14 cellular contexts compared by ENCODE assay signal in genomic region chr2:108909917-108910515, GRCh38.
DNase-seq lines count a peak whose midpoint lies in the region; ATAC-seq and TF ChIP-seq lines count a peak whose summit lies in the region.
"Had no signal": no experiment of that assay in that cellular context is flagged by ENCODE, and none has a peak within 500 bp of the region (broad histone marks: within the 10 kb centered on the region; RNA-seq: fewer than 3 reads in every experiment).

No MANE protein-coding gene starts in this region.

- H3K27ac Mint-ChIP-seq in activated T-helper 2 cell treated with anti-CD3 and anti-CD28 coated beads, Interferon-gamma antibody, Interleukin-2, Interleukin-4, amounts not matched to agents 10 μg/mL and 5 μg/mL and 100 μg/mL, durations not matched to agents 14 hours and 24 hours and 36 hours, result no peak overlapping the region
- peak overlapping the region; percentile 66 for H3K27ac Mint-ChIP-seq in nephron progenitor cell
- H3K27ac Mint-ChIP-seq: CD8-positive, alpha-beta T cell had no signal

- no TSS peak for BruUV-seq in OCI-LY7 (replicated peaks; lab: Mats Ljungman, UMichigan)

- peak; percentile 34 for DNase-seq in right atrium auricular region (ENCODE audit: low spot score)
- DNase-seq in heart left ventricle, result no peak
- DNase-seq in activated T-helper 2 cell treated with anti-CD3 and anti-CD28 coated beads, Interferon-gamma antibody, Interleukin-2, Interleukin-4, amounts not matched to agents 10 μg/mL and 5 μg/mL and 100 μg/mL, durations not matched to agents 14 hours and 24 hours and 36 hours (ENCODE audit: low spot score), result peak; percentile 5
- no peak for DNase-seq in nephron progenitor cell
- DNase-seq in OCI-LY7 (ENCODE audit: low spot score), result no peak
- DNase-seq in KBM-7, result no peak
- no peak for DNase-seq in GM10248 (ENCODE audit: extremely low spot score)
- DNase-seq: EL, Kasumi-1, NCI-H1417 treated with DMSO at 0.1 percent for 48 hours, NCI-H2029 treated with DMSO at 0.1 percent for 48 hours, NCI-H524, RPMI8226 had no signal

- no peak overlapping the region for H3K4me2 ChIP-seq in OCI-LY7 (ENCODE audit: low read length)

- no peaks in the 10 kb centered on the region for H3K36me3 Mint-ChIP-seq in activated T-helper 2 cell treated with anti-CD3 and anti-CD28 coated beads, Interferon-gamma antibody, Interleukin-2, Interleukin-4, amounts not matched to agents 10 μg/mL and 5 μg/mL and 100 μg/mL, durations not matched to agents 14 hours and 24 hours and 36 hours (ENCODE audit: low read depth)
- H3K36me3 Mint-ChIP-seq in nephron progenitor cell (ENCODE audit: low read depth), result peaks cover 21% of the 10 kb centered on the region

- TF ChIP-seq CTCF in right atrium auricular region (IDR thresholded peaks at IDR 0.05) (no peak), heart left ventricle (IDR thresholded peaks at IDR 0.05) (no peak), nephron progenitor cell (IDR thresholded peaks at IDR 0.05) (no peak), OCI-LY7 (conservative IDR thresholded peaks at IDR 0.05; ENCODE audit: low read length) (no peak), GM10248 (IDR thresholded peaks at IDR 0.05; ENCODE audit: control extremely low read depth, extremely low read depth, low read depth, missing control alignments) (no peak)

- H3K79me2 ChIP-seq in OCI-LY7 (ENCODE audit: insufficient read depth, low read depth, low read length), result no peaks in the 10 kb centered on the region

- ATAC-seq in heart left ventricle, result no peak
- ATAC-seq: CD8-positive, alpha-beta T cell had no signal

- H3K27me3 ChIP-seq in right atrium auricular region, result no peaks in the 10 kb centered on the region
- H3K27me3 ChIP-seq in heart left ventricle, result no peaks in the 10 kb centered on the region

- in situ Hi-C loops in KBM-7 (cut with MboI; ENCODE audit: low pct_unique_long_range_greater_than_20kb, low sequenced_read_pairs), result no loop called here

- CTCF ChIA-PET in OCI-LY7 (lab: Charles Lee; ENCODE audit: unreplicated experiment), result no interaction called here
- CTCF ChIA-PET in GM10248 (lab: Yijun Ruan, JAX), result no interaction called here

- H3K4me3 Mint-ChIP-seq in activated T-helper 2 cell treated with anti-CD3 and anti-CD28 coated beads, Interferon-gamma antibody, Interleukin-2, Interleukin-4, amounts not matched to agents 10 μg/mL and 5 μg/mL and 100 μg/mL, durations not matched to agents 14 hours and 24 hours and 36 hours (ENCODE audit: low read depth), result no peak overlapping the region
- H3K4me3 Mint-ChIP-seq in nephron progenitor cell, result no peak overlapping the region
- H3K4me3 Mint-ChIP-seq: CD8-positive, alpha-beta T cell had no signal

- WGBS in heart left ventricle, 4 donors, result 75 to 81% (median 78%) methylated on average over 8 to 13 of the region's 13 CpGs

- TF ChIP-seq POLR2A in heart left ventricle (IDR thresholded peaks at IDR 0.05), result no peak

- no peaks in the 10 kb centered on the region for H4K20me1 ChIP-seq in OCI-LY7 (ENCODE audit: insufficient read depth, low read length)

- H3K4me3 ChIP-seq in right atrium auricular region, result no peak overlapping the region
- no peak overlapping the region for H3K4me3 ChIP-seq in heart left ventricle
- H3K4me3 ChIP-seq in OCI-LY7 (ENCODE audit: low read depth, low read length, poor library complexity, severe bottlenecking), result no peak overlapping the region

- H3K27me3 Mint-ChIP-seq in activated T-helper 2 cell treated with anti-CD3 and anti-CD28 coated beads, Interferon-gamma antibody, Interleukin-2, Interleukin-4, amounts not matched to agents 10 μg/mL and 5 μg/mL and 100 μg/mL, durations not matched to agents 14 hours and 24 hours and 36 hours (ENCODE audit: low read depth), result no peaks in the 10 kb centered on the region
- H3K27me3 Mint-ChIP-seq in nephron progenitor cell (ENCODE audit: low read depth, poor library complexity), result peaks cover 3% of the 10 kb centered on the region

- no peaks in the 10 kb centered on the region for H3K4me1 Mint-ChIP-seq in activated T-helper 2 cell treated with anti-CD3 and anti-CD28 coated beads, Interferon-gamma antibody, Interleukin-2, Interleukin-4, amounts not matched to agents 10 μg/mL and 5 μg/mL and 100 μg/mL, durations not matched to agents 14 hours and 24 hours and 36 hours (ENCODE audit: low read depth)
- peaks cover 5% of the 10 kb centered on the region for H3K4me1 Mint-ChIP-seq in nephron progenitor cell

- no peaks in the 10 kb centered on the region for H3K9me3 Mint-ChIP-seq in activated T-helper 2 cell treated with anti-CD3 and anti-CD28 coated beads, Interferon-gamma antibody, Interleukin-2, Interleukin-4, amounts not matched to agents 10 μg/mL and 5 μg/mL and 100 μg/mL, durations not matched to agents 14 hours and 24 hours and 36 hours
- no peaks in the 10 kb centered on the region for H3K9me3 Mint-ChIP-seq in nephron progenitor cell
- H3K9me3 Mint-ChIP-seq: CD8-positive, alpha-beta T cell had no signal

- H3K36me3 ChIP-seq in right atrium auricular region (no peaks in the 10 kb centered on the region), heart left ventricle (no peaks in the 10 kb centered on the region), OCI-LY7 (ENCODE audit: insufficient read depth, low read length) (no peaks in the 10 kb centered on the region)

- no peaks in the 10 kb centered on the region for H3K9me2 ChIP-seq in OCI-LY7 (ENCODE audit: insufficient read depth, low read length)

- H3K9me3 ChIP-seq in right atrium auricular region, result no peaks in the 10 kb centered on the region
- H3K9me3 ChIP-seq in heart left ventricle, result no peaks in the 10 kb centered on the region
- no peaks in the 10 kb centered on the region for H3K9me3 ChIP-seq in OCI-LY7 (ENCODE audit: low read length)

- intact Hi-C loops in heart left ventricle (cut with DNase I) (no loop called here), OCI-LY7 (cut with micrococcal nuclease; ENCODE audit: unreplicated experiment) (no loop called here)
- intact Hi-C loops in activated T-helper 2 cell treated with anti-CD3 and anti-CD28 coated beads, Interferon-gamma antibody, Interleukin-2, Interleukin-4, amounts not matched to agents 10 μg/mL and 5 μg/mL and 100 μg/mL, durations not matched to agents 14 hours and 24 hours and 36 hours (cut with micrococcal nuclease), result no loop called here

- H3K4me1 ChIP-seq in right atrium auricular region, result peaks cover 0 to 4% of the 10 kb centered on the region in 2 donors
- peaks cover 0 to 18% (median 0%) of the 10 kb centered on the region in 12 donors for H3K4me1 ChIP-seq in heart left ventricle
- H3K4me1 ChIP-seq in OCI-LY7 (ENCODE audit: insufficient read depth, low read length, poor library complexity, severe bottlenecking), result no peaks in the 10 kb centered on the region

- no peak overlapping the region for H2AFZ ChIP-seq in OCI-LY7 (ENCODE audit: low read length)

- no peak overlapping the region for H3K27ac ChIP-seq in right atrium auricular region
- H3K27ac ChIP-seq in heart left ventricle, result no peak overlapping the region
- H3K27ac ChIP-seq in OCI-LY7 (ENCODE audit: low read depth, low read length, poor library complexity, severe bottlenecking), result no peak overlapping the region

- POLR2A ChIA-PET in OCI-LY7 (lab: Charles Lee), result no interaction called here
- POLR2A ChIA-PET in GM10248 (lab: Yijun Ruan, JAX), result no interaction called here

Comparison
In these comparisons a context has a peak if more than half of its experiments do, and no peak if none do; other contexts are left out.
1. DNase-seq: peak in right atrium auricular region (single experiment) and activated T-helper 2 cell treated with anti-CD3 and anti-CD28 coated beads, Interferon-gamma antibody, Interleukin-2, Interleukin-4, amounts not matched to agents 10 μg/mL and 5 μg/mL and 100 μg/mL, durations not matched to agents 14 hours and 24 hours and 36 hours (single experiment); none in heart left ventricle (0 of 5), nephron progenitor cell (single experiment), OCI-LY7 (single experiment), KBM-7 (single experiment) and GM10248 (single experiment).